In the genomic region with DNA sequence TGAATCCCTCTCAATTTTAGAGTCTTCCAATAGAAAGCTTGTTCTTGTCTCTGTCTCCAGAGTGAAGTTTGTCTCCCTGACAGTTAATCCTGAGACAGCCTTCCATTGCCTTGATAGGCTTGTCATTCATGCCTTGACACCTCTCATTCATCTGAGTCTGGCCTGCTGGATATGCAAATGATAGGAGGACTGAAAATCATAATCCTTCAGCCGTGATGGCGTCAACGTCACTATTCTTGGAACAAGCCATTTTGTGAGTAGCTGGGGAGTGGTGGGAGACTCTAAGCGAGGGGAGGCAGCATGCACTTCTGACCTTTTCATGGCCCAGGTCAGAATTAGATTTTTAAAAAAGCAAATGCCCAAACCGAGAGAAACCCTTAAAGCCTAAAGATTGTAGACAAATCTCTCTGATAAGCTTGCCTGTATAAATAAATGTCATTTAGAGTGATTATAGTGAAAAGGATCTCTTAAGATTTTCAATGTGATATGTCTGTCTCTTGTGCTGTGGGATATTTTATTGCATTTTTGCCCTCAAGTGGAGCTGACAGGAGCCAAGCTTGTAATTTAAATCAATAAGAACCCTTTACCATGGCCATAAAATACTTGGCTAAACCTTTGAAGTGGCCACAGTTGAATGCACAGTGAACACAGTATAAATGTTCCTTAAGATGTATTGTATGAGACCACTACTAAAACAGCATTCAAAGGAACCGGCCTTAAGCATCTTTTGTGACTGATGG, we compare ENCODE assay signal across 1 cellular context.
TF ChIP-seq lines count a peak whose summit lies in the region.

No MANE protein-coding gene starts in this region.

TF ChIP-seq in HEK293, 187 proteins besides CTCF, POLR2A, EP300 and RAD21 (continued from another document and continues in another):
- TF ChIP-seq, protein P1, sequence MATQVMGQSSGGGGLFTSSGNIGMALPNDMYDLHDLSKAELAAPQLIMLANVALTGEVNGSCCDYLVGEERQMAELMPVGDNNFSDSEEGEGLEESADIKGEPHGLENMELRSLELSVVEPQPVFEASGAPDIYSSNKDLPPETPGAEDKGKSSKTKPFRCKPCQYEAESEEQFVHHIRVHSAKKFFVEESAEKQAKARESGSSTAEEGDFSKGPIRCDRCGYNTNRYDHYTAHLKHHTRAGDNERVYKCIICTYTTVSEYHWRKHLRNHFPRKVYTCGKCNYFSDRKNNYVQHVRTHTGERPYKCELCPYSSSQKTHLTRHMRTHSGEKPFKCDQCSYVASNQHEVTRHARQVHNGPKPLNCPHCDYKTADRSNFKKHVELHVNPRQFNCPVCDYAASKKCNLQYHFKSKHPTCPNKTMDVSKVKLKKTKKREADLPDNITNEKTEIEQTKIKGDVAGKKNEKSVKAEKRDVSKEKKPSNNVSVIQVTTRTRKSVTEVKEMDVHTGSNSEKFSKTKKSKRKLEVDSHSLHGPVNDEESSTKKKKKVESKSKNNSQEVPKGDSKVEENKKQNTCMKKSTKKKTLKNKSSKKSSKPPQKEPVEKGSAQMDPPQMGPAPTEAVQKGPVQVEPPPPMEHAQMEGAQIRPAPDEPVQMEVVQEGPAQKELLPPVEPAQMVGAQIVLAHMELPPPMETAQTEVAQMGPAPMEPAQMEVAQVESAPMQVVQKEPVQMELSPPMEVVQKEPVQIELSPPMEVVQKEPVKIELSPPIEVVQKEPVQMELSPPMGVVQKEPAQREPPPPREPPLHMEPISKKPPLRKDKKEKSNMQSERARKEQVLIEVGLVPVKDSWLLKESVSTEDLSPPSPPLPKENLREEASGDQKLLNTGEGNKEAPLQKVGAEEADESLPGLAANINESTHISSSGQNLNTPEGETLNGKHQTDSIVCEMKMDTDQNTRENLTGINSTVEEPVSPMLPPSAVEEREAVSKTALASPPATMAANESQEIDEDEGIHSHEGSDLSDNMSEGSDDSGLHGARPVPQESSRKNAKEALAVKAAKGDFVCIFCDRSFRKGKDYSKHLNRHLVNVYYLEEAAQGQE (tag by site-specific recombination; IDR thresholded peaks at IDR 0.05): no peak
- TF ChIP-seq, protein P2, sequence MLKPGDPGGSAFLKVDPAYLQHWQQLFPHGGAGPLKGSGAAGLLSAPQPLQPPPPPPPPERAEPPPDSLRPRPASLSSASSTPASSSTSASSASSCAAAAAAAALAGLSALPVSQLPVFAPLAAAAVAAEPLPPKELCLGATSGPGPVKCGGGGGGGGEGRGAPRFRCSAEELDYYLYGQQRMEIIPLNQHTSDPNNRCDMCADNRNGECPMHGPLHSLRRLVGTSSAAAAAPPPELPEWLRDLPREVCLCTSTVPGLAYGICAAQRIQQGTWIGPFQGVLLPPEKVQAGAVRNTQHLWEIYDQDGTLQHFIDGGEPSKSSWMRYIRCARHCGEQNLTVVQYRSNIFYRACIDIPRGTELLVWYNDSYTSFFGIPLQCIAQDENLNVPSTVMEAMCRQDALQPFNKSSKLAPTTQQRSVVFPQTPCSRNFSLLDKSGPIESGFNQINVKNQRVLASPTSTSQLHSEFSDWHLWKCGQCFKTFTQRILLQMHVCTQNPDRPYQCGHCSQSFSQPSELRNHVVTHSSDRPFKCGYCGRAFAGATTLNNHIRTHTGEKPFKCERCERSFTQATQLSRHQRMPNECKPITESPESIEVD (tag by site-specific recombination; IDR thresholded peaks at IDR 0.05): peak; percentile 85
- TF ChIP-seq OVOL3 (tag by site-specific recombination; IDR thresholded peaks at IDR 0.05): no peak
- TF ChIP-seq, protein P3, sequence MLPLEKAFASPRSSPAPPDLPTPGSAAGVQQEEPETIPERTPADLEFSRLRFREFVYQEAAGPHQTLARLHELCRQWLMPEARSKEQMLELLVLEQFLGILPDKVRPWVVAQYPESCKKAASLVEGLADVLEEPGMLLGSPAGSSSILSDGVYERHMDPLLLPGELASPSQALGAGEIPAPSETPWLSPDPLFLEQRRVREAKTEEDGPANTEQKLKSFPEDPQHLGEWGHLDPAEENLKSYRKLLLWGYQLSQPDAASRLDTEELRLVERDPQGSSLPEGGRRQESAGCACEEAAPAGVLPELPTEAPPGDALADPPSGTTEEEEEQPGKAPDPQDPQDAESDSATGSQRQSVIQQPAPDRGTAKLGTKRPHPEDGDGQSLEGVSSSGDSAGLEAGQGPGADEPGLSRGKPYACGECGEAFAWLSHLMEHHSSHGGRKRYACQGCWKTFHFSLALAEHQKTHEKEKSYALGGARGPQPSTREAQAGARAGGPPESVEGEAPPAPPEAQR (tag by site-specific recombination; IDR thresholded peaks at IDR 0.05): no peak
- TF ChIP-seq ZFP37 (tag by site-specific recombination; IDR thresholded peaks at IDR 0.05): no peak
- TF ChIP-seq YY1 (tag by site-specific recombination; IDR thresholded peaks at IDR 0.05): no peak
- TF ChIP-seq, protein P4, sequence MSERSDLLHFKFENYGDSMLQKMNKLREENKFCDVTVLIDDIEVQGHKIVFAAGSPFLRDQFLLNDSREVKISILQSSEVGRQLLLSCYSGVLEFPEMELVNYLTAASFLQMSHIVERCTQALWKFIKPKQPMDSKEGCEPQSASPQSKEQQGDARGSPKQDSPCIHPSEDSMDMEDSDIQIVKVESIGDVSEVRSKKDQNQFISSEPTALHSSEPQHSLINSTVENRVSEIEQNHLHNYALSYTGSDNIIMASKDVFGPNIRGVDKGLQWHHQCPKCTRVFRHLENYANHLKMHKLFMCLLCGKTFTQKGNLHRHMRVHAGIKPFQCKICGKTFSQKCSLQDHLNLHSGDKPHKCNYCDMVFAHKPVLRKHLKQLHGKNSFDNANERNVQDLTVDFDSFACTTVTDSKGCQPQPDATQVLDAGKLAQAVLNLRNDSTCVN (tag by site-specific recombination; optimal IDR thresholded peaks at IDR 0.05): no peak
- TF ChIP-seq OSR2 (tag by site-specific recombination; IDR thresholded peaks at IDR 0.05): peak; percentile 93
- no peak for TF ChIP-seq ZNF48 (tag by site-specific recombination; IDR thresholded peaks at IDR 0.05)
- TF ChIP-seq, protein P5, sequence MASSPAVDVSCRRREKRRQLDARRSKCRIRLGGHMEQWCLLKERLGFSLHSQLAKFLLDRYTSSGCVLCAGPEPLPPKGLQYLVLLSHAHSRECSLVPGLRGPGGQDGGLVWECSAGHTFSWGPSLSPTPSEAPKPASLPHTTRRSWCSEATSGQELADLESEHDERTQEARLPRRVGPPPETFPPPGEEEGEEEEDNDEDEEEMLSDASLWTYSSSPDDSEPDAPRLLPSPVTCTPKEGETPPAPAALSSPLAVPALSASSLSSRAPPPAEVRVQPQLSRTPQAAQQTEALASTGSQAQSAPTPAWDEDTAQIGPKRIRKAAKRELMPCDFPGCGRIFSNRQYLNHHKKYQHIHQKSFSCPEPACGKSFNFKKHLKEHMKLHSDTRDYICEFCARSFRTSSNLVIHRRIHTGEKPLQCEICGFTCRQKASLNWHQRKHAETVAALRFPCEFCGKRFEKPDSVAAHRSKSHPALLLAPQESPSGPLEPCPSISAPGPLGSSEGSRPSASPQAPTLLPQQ (tag by site-specific recombination; IDR thresholded peaks at IDR 0.05): no peak
- TF ChIP-seq, protein P6, sequence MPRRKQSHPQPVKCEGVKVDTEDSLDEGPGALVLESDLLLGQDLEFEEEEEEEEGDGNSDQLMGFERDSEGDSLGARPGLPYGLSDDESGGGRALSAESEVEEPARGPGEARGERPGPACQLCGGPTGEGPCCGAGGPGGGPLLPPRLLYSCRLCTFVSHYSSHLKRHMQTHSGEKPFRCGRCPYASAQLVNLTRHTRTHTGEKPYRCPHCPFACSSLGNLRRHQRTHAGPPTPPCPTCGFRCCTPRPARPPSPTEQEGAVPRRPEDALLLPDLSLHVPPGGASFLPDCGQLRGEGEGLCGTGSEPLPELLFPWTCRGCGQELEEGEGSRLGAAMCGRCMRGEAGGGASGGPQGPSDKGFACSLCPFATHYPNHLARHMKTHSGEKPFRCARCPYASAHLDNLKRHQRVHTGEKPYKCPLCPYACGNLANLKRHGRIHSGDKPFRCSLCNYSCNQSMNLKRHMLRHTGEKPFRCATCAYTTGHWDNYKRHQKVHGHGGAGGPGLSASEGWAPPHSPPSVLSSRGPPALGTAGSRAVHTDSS (tag by site-specific recombination; IDR thresholded peaks at IDR 0.05): no peak
- TF ChIP-seq ZSCAN30 (tag by site-specific recombination; IDR thresholded peaks at IDR 0.05): peak; percentile 96
- no peak for TF ChIP-seq ZNF169 (tag by site-specific recombination; IDR thresholded peaks at IDR 0.05)
- TF ChIP-seq ZNF394 (tag by site-specific recombination; IDR thresholded peaks at IDR 0.05; ENCODE audit: borderline replicate concordance): peak; percentile 25; the same call in 1 of the 2 replicates
- TF ChIP-seq KLF7 (tag by site-specific recombination; IDR thresholded peaks at IDR 0.05; ENCODE audit: borderline replicate concordance): no peak
- TF ChIP-seq ZNF837 (tag by site-specific recombination; IDR thresholded peaks at IDR 0.05): no peak
- TF ChIP-seq ZNF529 (tag by site-specific recombination; IDR thresholded peaks at IDR 0.05; ENCODE audit: insufficient replicate concordance): no peak
- TF ChIP-seq, protein P7, sequence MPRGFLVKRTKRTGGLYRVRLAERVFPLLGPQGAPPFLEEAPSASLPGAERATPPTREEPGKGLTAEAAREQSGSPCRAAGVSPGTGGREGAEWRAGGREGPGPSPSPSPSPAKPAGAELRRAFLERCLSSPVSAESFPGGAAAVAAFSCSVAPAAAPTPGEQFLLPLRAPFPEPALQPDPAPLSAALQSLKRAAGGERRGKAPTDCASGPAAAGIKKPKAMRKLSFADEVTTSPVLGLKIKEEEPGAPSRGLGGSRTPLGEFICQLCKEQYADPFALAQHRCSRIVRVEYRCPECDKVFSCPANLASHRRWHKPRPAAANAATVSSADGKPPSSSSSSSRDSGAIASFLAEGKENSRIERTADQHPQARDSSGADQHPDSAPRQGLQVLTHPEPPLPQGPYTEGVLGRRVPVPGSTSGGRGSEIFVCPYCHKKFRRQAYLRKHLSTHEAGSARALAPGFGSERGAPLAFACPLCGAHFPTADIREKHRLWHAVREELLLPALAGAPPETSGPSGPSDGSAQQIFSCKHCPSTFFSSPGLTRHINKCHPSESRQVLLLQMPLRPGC (tag by site-specific recombination; IDR thresholded peaks at IDR 0.05): no peak
- TF ChIP-seq EGR2 (tag by site-specific recombination; IDR thresholded peaks at IDR 0.05; ENCODE audit: low read depth): no peak
- no peak for TF ChIP-seq ZNF274 (IDR thresholded peaks at IDR 0.05; ENCODE audit: low read length)
- TF ChIP-seq ZNF274 (tag by site-specific recombination; IDR thresholded peaks at IDR 0.05; ENCODE audit: borderline replicate concordance): no peak
- TF ChIP-seq, protein P8, sequence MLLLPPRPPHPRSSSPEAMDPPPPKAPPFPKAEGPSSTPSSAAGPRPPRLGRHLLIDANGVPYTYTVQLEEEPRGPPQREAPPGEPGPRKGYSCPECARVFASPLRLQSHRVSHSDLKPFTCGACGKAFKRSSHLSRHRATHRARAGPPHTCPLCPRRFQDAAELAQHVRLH (tag by site-specific recombination; IDR thresholded peaks at IDR 0.05): peak; percentile 65; the same call in 1 of the 2 replicates
- no peak for TF ChIP-seq REPIN1 (tag by site-specific recombination; IDR thresholded peaks at IDR 0.05; ENCODE audit: low read depth)
- no peak for TF ChIP-seq ZNF16 (tag by site-specific recombination; IDR thresholded peaks at IDR 0.05; ENCODE audit: low read depth)
- peak; percentile 81 for TF ChIP-seq HOXD13 (CRISPR knock-in tag; IDR thresholded peaks at IDR 0.05; ENCODE audit: borderline replicate concordance)
- TF ChIP-seq ZNF335 (tag by site-specific recombination; conservative IDR thresholded peaks at IDR 0.05): no peak
- peak; percentile 76; the same call in 1 of the 2 replicates for TF ChIP-seq SP7 (tag by site-specific recombination; IDR thresholded peaks at IDR 0.05)
- peak; percentile 89 for TF ChIP-seq ZNF843 (tag by site-specific recombination; IDR thresholded peaks at IDR 0.05)
- no peak for TF ChIP-seq ZNF544 (tag by site-specific recombination; IDR thresholded peaks at IDR 0.05)
- TF ChIP-seq KLF16 (tag by site-specific recombination; IDR thresholded peaks at IDR 0.05): no peak
- no peak for TF ChIP-seq ZNF670 (tag by site-specific recombination; IDR thresholded peaks at IDR 0.05; ENCODE audit: low read depth)
- TF ChIP-seq GLIS1 (tag by site-specific recombination; IDR thresholded peaks at IDR 0.05): no peak
- no peak for TF ChIP-seq ZNF391 (tag by site-specific recombination; IDR thresholded peaks at IDR 0.05; ENCODE audit: borderline replicate concordance, low read depth)
- TF ChIP-seq ZXDB (tag by site-specific recombination; IDR thresholded peaks at IDR 0.05): peak; percentile 55; the same call in 1 of the 2 replicates
- TF ChIP-seq ZBTB8A (tag by site-specific recombination; IDR thresholded peaks at IDR 0.05): peak; percentile 29
- TF ChIP-seq BCL11B (tag by site-specific recombination; IDR thresholded peaks at IDR 0.05; ENCODE audit: low read depth): no peak
- no peak for TF ChIP-seq ZNF501 (tag by site-specific recombination; IDR thresholded peaks at IDR 0.05)
- no peak for TF ChIP-seq MYNN (tag by site-specific recombination; IDR thresholded peaks at IDR 0.05; ENCODE audit: borderline replicate concordance)
- TF ChIP-seq, protein P9, sequence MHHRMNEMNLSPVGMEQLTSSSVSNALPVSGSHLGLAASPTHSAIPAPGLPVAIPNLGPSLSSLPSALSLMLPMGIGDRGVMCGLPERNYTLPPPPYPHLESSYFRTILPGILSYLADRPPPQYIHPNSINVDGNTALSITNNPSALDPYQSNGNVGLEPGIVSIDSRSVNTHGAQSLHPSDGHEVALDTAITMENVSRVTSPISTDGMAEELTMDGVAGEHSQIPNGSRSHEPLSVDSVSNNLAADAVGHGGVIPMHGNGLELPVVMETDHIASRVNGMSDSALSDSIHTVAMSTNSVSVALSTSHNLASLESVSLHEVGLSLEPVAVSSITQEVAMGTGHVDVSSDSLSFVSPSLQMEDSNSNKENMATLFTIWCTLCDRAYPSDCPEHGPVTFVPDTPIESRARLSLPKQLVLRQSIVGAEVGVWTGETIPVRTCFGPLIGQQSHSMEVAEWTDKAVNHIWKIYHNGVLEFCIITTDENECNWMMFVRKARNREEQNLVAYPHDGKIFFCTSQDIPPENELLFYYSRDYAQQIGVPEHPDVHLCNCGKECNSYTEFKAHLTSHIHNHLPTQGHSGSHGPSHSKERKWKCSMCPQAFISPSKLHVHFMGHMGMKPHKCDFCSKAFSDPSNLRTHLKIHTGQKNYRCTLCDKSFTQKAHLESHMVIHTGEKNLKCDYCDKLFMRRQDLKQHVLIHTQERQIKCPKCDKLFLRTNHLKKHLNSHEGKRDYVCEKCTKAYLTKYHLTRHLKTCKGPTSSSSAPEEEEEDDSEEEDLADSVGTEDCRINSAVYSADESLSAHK (tag by site-specific recombination; IDR thresholded peaks at IDR 0.05): peak; percentile 69
- no peak for TF ChIP-seq ZNF112 (tag by site-specific recombination; IDR thresholded peaks at IDR 0.05)
- TF ChIP-seq TCF7L2 (IDR thresholded peaks at IDR 0.05; ENCODE audit: borderline replicate concordance, low read depth, low read length): peak; percentile 100
- TF ChIP-seq YY2 (tag by site-specific recombination; IDR thresholded peaks at IDR 0.05): no peak
- TF ChIP-seq, protein P10, sequence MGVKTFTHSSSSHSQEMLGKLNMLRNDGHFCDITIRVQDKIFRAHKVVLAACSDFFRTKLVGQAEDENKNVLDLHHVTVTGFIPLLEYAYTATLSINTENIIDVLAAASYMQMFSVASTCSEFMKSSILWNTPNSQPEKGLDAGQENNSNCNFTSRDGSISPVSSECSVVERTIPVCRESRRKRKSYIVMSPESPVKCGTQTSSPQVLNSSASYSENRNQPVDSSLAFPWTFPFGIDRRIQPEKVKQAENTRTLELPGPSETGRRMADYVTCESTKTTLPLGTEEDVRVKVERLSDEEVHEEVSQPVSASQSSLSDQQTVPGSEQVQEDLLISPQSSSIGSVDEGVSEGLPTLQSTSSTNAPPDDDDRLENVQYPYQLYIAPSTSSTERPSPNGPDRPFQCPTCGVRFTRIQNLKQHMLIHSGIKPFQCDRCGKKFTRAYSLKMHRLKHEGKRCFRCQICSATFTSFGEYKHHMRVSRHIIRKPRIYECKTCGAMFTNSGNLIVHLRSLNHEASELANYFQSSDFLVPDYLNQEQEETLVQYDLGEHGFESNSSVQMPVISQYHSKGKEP (tag by site-specific recombination; IDR thresholded peaks at IDR 0.05): peak; percentile 56
- TF ChIP-seq ZFHX2 (tag by site-specific recombination; conservative IDR thresholded peaks at IDR 0.05): no peak
